ENCODE assay signal across 8 cellular contexts in the genomic region with DNA sequence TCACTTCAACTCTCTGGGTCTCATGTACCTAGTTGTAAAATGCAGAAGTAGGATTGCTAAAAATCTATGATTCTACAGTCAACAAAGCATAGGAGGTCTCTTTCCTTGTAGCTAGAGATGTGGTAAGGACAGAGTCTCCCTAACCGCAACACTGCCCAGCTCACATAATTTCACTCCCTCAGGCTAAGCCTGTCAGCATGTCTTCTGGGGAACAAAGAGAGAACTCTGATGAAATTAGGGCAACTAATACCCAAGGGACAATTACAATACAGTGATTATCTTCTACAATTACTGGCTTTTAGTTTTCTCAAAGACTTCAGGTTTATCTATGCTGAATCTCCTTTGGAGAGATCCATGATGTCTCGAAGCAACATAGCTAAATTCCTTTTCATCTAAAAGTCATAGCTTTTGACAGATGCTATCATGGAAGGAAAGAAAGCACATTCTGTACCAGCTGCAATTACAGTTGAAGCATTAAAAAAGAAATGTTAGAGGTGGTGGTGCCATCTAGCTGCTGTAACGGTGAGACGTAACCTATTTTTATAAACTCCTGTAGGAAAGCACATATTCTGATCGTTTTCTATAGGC.
A peak's percentile ranks its signal among the peaks of the same experiment; 100 is the strongest.
DNase-seq lines count a peak whose midpoint lies in the region; ATAC-seq and TF ChIP-seq lines count a peak whose summit lies in the region.

No MANE protein-coding gene starts in this region.

- H3K36me3 ChIP-seq in GM23248 (ENCODE audit: low read depth) (no peaks in the 10 kb centered on the region), kidney epithelial cell (ENCODE audit: control insufficient read depth, insufficient read depth, low read length) (no peaks in the 10 kb centered on the region), upper lobe of left lung (no peaks in the 10 kb centered on the region)

- H3K9me3 ChIP-seq in GM23248 (ENCODE audit: low read depth) = no peaks in the 10 kb centered on the region
- no peaks in the 10 kb centered on the region for H3K9me3 ChIP-seq in upper lobe of left lung

- H4K20me1 ChIP-seq in GM23248 (ENCODE audit: insufficient read depth) = no peaks in the 10 kb centered on the region

- H3K4me2 ChIP-seq in GM23248 (ENCODE audit: unreplicated experiment) = peak overlapping the region; percentile 63

- H3F3A ChIP-seq in GM23248 (ENCODE audit: insufficient read depth) = peaks cover 20% of the 10 kb centered on the region

- TF ChIP-seq EP300 in upper lobe of left lung (IDR thresholded peaks at IDR 0.05) = no peak

- TF ChIP-seq CTCF in astrocyte of the cerebellum (IDR thresholded peaks at IDR 0.05; ENCODE audit: low read depth, low read length, missing control alignments) (peak; percentile 49), kidney epithelial cell (IDR thresholded peaks at IDR 0.05; ENCODE audit: insufficient read depth, low read length, poor library complexity, severe bottlenecking) (peak; percentile 43), upper lobe of left lung (IDR thresholded peaks at IDR 0.05) (peak in 4 of 6 experiments; percentile 22 to 43 (median 24))

- peak in 1 of 2 donors; percentile 78 for ATAC-seq in upper lobe of left lung (ENCODE audit: low FRiP score in 2 of 2)
- no peak for ATAC-seq in activated CD4-positive, CD25-positive, alpha-beta regulatory T cell treated with anti-CD3 and anti-CD28 coated beads, Interleukin-2, amount 50 U/mL, for 24 hours

- H3K27ac ChIP-seq in GM23248 (peak overlapping the region; percentile 30), upper lobe of left lung (peak overlapping the region in 1 of 4 donors; percentile 45)

- H3K79me2 ChIP-seq in GM23248 (ENCODE audit: insufficient read depth) = no peaks in the 10 kb centered on the region

- H3K9me2 ChIP-seq in GM23248 (ENCODE audit: insufficient read depth) = no peaks in the 10 kb centered on the region

- H3K4me3 ChIP-seq in GM23248 (peak overlapping the region; percentile 29), astrocyte of the cerebellum (ENCODE audit: low read depth, low read length) (no peak overlapping the region), kidney epithelial cell (ENCODE audit: low read depth, low read length) (no peak overlapping the region), upper lobe of left lung (no peak overlapping the region)

- TF ChIP-seq POLR2A in upper lobe of left lung (IDR thresholded peaks at IDR 0.05) = no peak

- DNase-seq in DMS53 (lab: John Stamatoyannopoulos, UW) = peak; percentile 23
- DNase-seq in DMS53 treated with DMSO at 0.1 percent for 48 hours (lab: John Stamatoyannopoulos, UW; ENCODE audit: unreplicated experiment) = no peak
- DNase-seq in GM23248 = peak; percentile 83
- peak; percentile 90 for DNase-seq in M059J (ENCODE audit: low read depth)
- no peak for DNase-seq in astrocyte of the cerebellum (ENCODE audit: low read depth)
- peak; percentile 26 for DNase-seq in kidney epithelial cell (ENCODE audit: low read depth)
- no peak for DNase-seq in upper lobe of left lung

- peaks cover 20% of the 10 kb centered on the region for H3K4me1 ChIP-seq in GM23248 (ENCODE audit: insufficient read depth)
- peaks cover 0 to 10% (median 6%) of the 10 kb centered on the region in 4 donors for H3K4me1 ChIP-seq in upper lobe of left lung

- H2AFZ ChIP-seq in GM23248 = peak overlapping the region; percentile 53

- in situ Hi-C loops in GM23248 (cut with MboI) (no loop called here), astrocyte of the cerebellum (cut with HindIII; ENCODE audit: low sequenced_read_pairs) (loop anchor here (25.0 kb wide), 1 partner anchor 587 kb away; a partner anchor contains a TSS)

- H3K9ac ChIP-seq in GM23248 = peak overlapping the region; percentile 42

- no peaks in the 10 kb centered on the region for H3K27me3 ChIP-seq in GM23248 (replicated peaks; ENCODE audit: insufficient read depth)
- no peaks in the 10 kb centered on the region for H3K27me3 ChIP-seq in kidney epithelial cell (ENCODE audit: control insufficient read depth, insufficient read depth, low read length)
- H3K27me3 ChIP-seq in upper lobe of left lung = no peaks in the 10 kb centered on the region

- WGBS in GM23248 (ENCODE audit: low coverage in 1 of 2, low lambda C conversion rate in 2 of 2, missing lambda C conversion rate in 2 of 2), 2 experiments = 4 to 9% methylated on average over 5 of the region's 5 CpGs
- 17 to 21% methylated on average over 5 of the region's 5 CpGs for WGBS in upper lobe of left lung, 2 donors

Comparison
In these comparisons a context has a peak if more than half of its experiments do, and no peak if none do; other contexts are left out.
1. DNase-seq: peak in DMS53 (single experiment), GM23248 (single experiment), M059J (single experiment) and kidney epithelial cell (single experiment); none in DMS53 treated with DMSO at 0.1 percent for 48 hours (single experiment), astrocyte of the cerebellum (single experiment) and upper lobe of left lung (0 of 2).
2. Peak in every context shown above with its lines, with median percentiles within 50 percentile points of each other: CTCF ChIP-seq.